Comparison of ENCODE assay signal across 36 cellular contexts in the genomic region with DNA sequence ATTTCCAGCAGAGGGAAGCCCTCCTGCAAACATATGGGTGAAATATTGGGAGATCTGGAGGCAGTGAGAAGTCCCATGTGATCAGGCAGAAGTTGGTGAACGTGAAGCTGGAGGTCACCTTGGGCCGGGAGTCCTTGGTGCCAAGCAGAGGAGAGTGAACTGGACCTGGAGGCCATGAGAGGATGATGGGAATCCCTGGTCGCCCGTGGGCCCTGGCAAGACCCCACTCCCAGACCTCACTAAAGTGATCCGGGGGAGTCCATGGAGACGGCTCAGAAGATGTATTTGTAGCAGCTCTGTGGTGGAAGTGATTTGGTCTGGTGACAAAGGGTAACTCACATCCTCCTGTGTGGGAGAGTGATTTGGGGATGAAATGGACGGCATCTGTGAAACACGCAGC.
"Had no signal": no experiment of that assay in that cellular context is flagged by ENCODE, and none has a peak within 500 bp of the region (broad histone marks: within the 10 kb centered on the region; RNA-seq: fewer than 3 reads in every experiment).

No MANE protein-coding gene starts in this region.

- H3K4me1 ChIP-seq: foreskin keratinocyte, left lung, prostate gland had no signal

- H3K9me3 ChIP-seq: esophagus muscularis mucosa, left lung, neutrophil, ovary, prostate gland, stomach, suprapubic skin, tibial nerve had no signal

- H3K4me3 ChIP-seq: esophagus muscularis mucosa, hepatocyte, left lung, lung, ovary, prostate gland, stomach, suprapubic skin had no signal

- H3K27ac ChIP-seq: esophagus muscularis mucosa, foreskin keratinocyte, hepatocyte, left lung, neutrophil, ovary, prostate gland, stomach, suprapubic skin, WERI-Rb-1 had no signal

- H3K27me3 ChIP-seq: foreskin keratinocyte, hepatocyte, neutrophil, ovary, suprapubic skin, tibial nerve had no signal

- H3K4me2 ChIP-seq: hepatocyte had no signal

- H3K27ac Mint-ChIP-seq: activated CD8-positive, alpha-beta T cell treated with anti-CD3 and anti-CD28 coated beads for 36 hours; activated T-helper 17 cell treated with anti-CD3 and anti-CD28 coated beads, Interleukin-2, amount 50 U/mL, for 72 hours; dendritic cell treated with granulocyte-macrophage colony-stimulating factor and Interleukin-4, amounts not matched to agents 40 ng/mL and 50 ng/mL, for 4 days; immature natural killer cell; nephron; stimulated activated memory B cell treated with anti-CD40 and anti-IgM and Interleukin-4, amounts not matched to agents 10 μg/mL and 1 μg/mL and 100 μg/mL, for 72 hours; T-helper 1 cell treated with Interleukin-12 subunit alpha and Interleukin-12 subunit beta and Interleukin-4 antibody, amounts not matched to agents 30 μg/mL and 1 μg/mL, for 36 hours had no signal

- H3K4me3 Mint-ChIP-seq: activated CD8-positive, alpha-beta T cell treated with anti-CD3 and anti-CD28 coated beads for 36 hours; activated T-cell treated with anti-CD3 and anti-CD28 coated beads, Interleukin-2, amount 50 U/mL, for 4 hours; activated T-helper 17 cell treated with anti-CD3 and anti-CD28 coated beads, Interleukin-2, amount 50 U/mL, for 72 hours; central memory CD8-positive, alpha-beta T cell; dendritic cell treated with granulocyte-macrophage colony-stimulating factor and Interleukin-4, amounts not matched to agents 40 ng/mL and 50 ng/mL, for 4 days; immature natural killer cell; nephron; stimulated activated memory B cell treated with anti-CD40 and anti-IgM and Interleukin-4, amounts not matched to agents 10 μg/mL and 1 μg/mL and 100 μg/mL, for 72 hours; T-helper 1 cell treated with Interleukin-12 subunit alpha and Interleukin-12 subunit beta and Interleukin-4 antibody, amounts not matched to agents 30 μg/mL and 1 μg/mL, for 36 hours had no signal

- H3K9me3 Mint-ChIP-seq: activated CD8-positive, alpha-beta T cell treated with anti-CD3 and anti-CD28 coated beads for 36 hours; activated naive CD4-positive, alpha-beta T cell treated with anti-CD3 and anti-CD28 coated beads, Interleukin-2, amount 50 U/mL, for 72 hours; activated T-cell treated with anti-CD3 and anti-CD28 coated beads, Interleukin-2, amount 50 U/mL, for 4 hours; activated T-helper 17 cell treated with anti-CD3 and anti-CD28 coated beads, Interleukin-2, amount 50 U/mL, for 72 hours; central memory CD8-positive, alpha-beta T cell; dendritic cell treated with granulocyte-macrophage colony-stimulating factor and Interleukin-4, amounts not matched to agents 40 ng/mL and 50 ng/mL, for 4 days; immature natural killer cell; nephron; stimulated activated memory B cell treated with anti-CD40 and anti-IgM and Interleukin-4, amounts not matched to agents 10 μg/mL and 1 μg/mL and 100 μg/mL, for 72 hours; T-helper 1 cell treated with Interleukin-12 subunit alpha and Interleukin-12 subunit beta and Interleukin-4 antibody, amounts not matched to agents 30 μg/mL and 1 μg/mL, for 36 hours had no signal

- H3K36me3 ChIP-seq: esophagus muscularis mucosa, left lung, neutrophil, ovary, prostate gland, suprapubic skin, tibial nerve, WERI-Rb-1 had no signal

- H3K79me2 ChIP-seq: hepatocyte had no signal

- DNase-seq: activated CD4-positive, alpha-beta T cell treated with anti-CD3 and anti-CD28 coated beads for 1 hour; activated CD4-positive, alpha-beta T cell treated with anti-CD3 and anti-CD28 coated beads, Interleukin-2, amount 50 U/mL, for 1 hour; activated CD8-positive, alpha-beta T cell treated with anti-CD3 and anti-CD28 coated beads for 36 hours; activated gamma-delta T cell treated with Interleukin-2 at 50 U/mL for 16 hours; activated T-cell treated with anti-CD3 and anti-CD28 coated beads, Interleukin-2, amount 50 U/mL, for 4 hours; foreskin keratinocyte; immature natural killer cell; kidney glomerular epithelial cell; mesendoderm; ovary; retina; small intestine; stimulated activated CD4-positive, alpha-beta T cell treated with anti-CD3 and anti-CD28 coated beads, Interleukin-1b, Interleukin-23, amount 100 ng/mL, for 48 hours; stimulated activated CD4-positive, alpha-beta T cell treated with anti-CD3 and anti-CD28 coated beads, Interleukin-4, amount 100 ng/mL, for 4 hours; stimulated activated CD8-positive, alpha-beta memory T cell treated with anti-CD3 and anti-CD28 coated beads, Interleukin-4, amount 100 ng/mL, for 48 hours; stomach; SW 1271; T-helper 9 cell; WERI-Rb-1 had no signal

- H2AFZ ChIP-seq: hepatocyte had no signal

- FAIRE-seq: bronchial epithelial cell, small intestine, TTC549 had no signal

- H3K4me1 Mint-ChIP-seq: activated T-helper 17 cell treated with anti-CD3 and anti-CD28 coated beads, Interleukin-2, amount 50 U/mL, for 72 hours; central memory CD8-positive, alpha-beta T cell; stimulated activated memory B cell treated with anti-CD40 and anti-IgM and Interleukin-4, amounts not matched to agents 10 μg/mL and 1 μg/mL and 100 μg/mL, for 72 hours had no signal

- H3K36me3 Mint-ChIP-seq: activated naive CD4-positive, alpha-beta T cell treated with anti-CD3 and anti-CD28 coated beads, Interleukin-2, amount 50 U/mL, for 72 hours; stimulated activated memory B cell treated with anti-CD40 and anti-IgM and Interleukin-4, amounts not matched to agents 10 μg/mL and 1 μg/mL and 100 μg/mL, for 72 hours had no signal

- ATAC-seq: activated CD8-positive, alpha-beta T cell treated with anti-CD3 and anti-CD28 coated beads for 36 hours; activated naive CD4-positive, alpha-beta T cell treated with anti-CD3 and anti-CD28 coated beads, Interleukin-2, amount 50 U/mL, for 72 hours; activated T-cell treated with anti-CD3 and anti-CD28 coated beads, Interleukin-2, amount 50 U/mL, for 4 hours; activated T-helper 17 cell treated with anti-CD3 and anti-CD28 coated beads, Interleukin-2, amount 50 U/mL, for 72 hours; foreskin keratinocyte; left lung; stimulated activated memory B cell treated with anti-CD40 and anti-IgM and Interleukin-4, amounts not matched to agents 10 μg/mL and 1 μg/mL and 100 μg/mL, for 72 hours had no signal
